Comparison of ENCODE assay signal across 8 cellular contexts in the genomic region with DNA sequence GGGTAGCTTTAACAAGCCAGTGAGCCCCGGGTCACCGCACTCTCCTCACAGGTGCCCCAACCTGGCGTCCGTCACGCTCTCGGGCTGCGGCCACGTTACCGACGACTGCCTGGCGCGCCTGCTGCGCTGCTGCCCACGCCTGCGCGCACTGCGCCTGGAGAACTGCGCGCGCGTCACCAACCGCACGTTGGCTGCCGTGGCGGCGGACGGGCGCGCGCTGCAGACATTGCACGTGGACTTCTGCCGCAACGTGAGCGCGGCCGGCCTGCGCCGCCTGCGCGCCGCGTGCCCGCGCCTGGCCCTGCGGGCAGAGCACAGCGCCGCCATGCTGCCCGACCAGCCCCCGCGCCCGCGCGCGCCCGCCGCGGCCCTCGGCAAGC. TPM values are rescaled to one million over a fixed set of nuclear protein-coding genes. Genes with fewer than 3 reads are reported as not detected.
DNase-seq lines count a peak whose midpoint lies in the region; ATAC-seq and TF ChIP-seq lines count a peak whose summit lies in the region.

No MANE protein-coding gene starts in this region.

- H3K27me3 Mint-ChIP-seq in activated CD4-positive, alpha-beta T cell treated with anti-CD3 and anti-CD28 coated beads, Interleukin-2, amount 10 ng/mL, durations not matched to agents 24 days and 14 days: no peaks in the 10 kb centered on the region

- peak overlapping the region; percentile 88 to 98 for H3K27ac ChIP-seq in liver (ENCODE audit: low read depth in 1 of 2, low read length in 2 of 2)

- no peaks in the 10 kb centered on the region for H3K36me3 Mint-ChIP-seq in activated CD4-positive, alpha-beta T cell treated with anti-CD3 and anti-CD28 coated beads, Interleukin-2, amount 10 ng/mL, durations not matched to agents 24 days and 14 days (ENCODE audit: low read depth)

- peak overlapping the region; percentile 81 for H3K4me3 ChIP-seq in BJ (ENCODE audit: low read depth, low read length)
- peak overlapping the region; percentile 60 to 75 (median 66) for H3K4me3 ChIP-seq in liver (ENCODE audit: low read depth in 1 of 3, low read length in 3 of 3)

- under 1% methylated on average over 58 of the region's 58 CpGs for WGBS in liver

- H3K27ac Mint-ChIP-seq in activated CD4-positive, alpha-beta T cell treated with anti-CD3 and anti-CD28 coated beads, Interleukin-2, amount 10 ng/mL, durations not matched to agents 24 days and 14 days: peak overlapping the region; percentile 91

- H3K27me3 ChIP-seq in BJ (ENCODE audit: control insufficient read depth, insufficient read depth, low read length): no peaks in the 10 kb centered on the region
- no peaks in the 10 kb centered on the region for H3K27me3 ChIP-seq in liver (ENCODE audit: control insufficient read depth in 4 of 4, insufficient read depth in 4 of 4, low read length in 3 of 4)

- peaks cover 49% of the 10 kb centered on the region for H3K4me1 Mint-ChIP-seq in activated CD4-positive, alpha-beta T cell treated with anti-CD3 and anti-CD28 coated beads, Interleukin-2, amount 10 ng/mL, durations not matched to agents 24 days and 14 days

- H3K9me3 ChIP-seq in liver (ENCODE audit: control insufficient read depth in 4 of 4, low read length in 3 of 4): no peaks in the 10 kb centered on the region

- peaks cover 0 to 25% (median 17%) of the 10 kb centered on the region in 4 donors for H3K4me1 ChIP-seq in liver (ENCODE audit: control insufficient read depth in 4 of 4, insufficient read depth in 4 of 4, low read length in 3 of 4)

- H3K36me3 ChIP-seq in BJ (ENCODE audit: control insufficient read depth, insufficient read depth, low read length) (peaks cover 2% of the 10 kb centered on the region), liver (ENCODE audit: control insufficient read depth in 4 of 4, insufficient read depth in 3 of 4, low read depth in 1 of 4, low read length in 3 of 4) (no peaks in the 10 kb centered on the region)

- ATAC-seq in HG03354 (IDR thresholded peaks at IDR 0.05; ENCODE audit: poor library complexity, severe bottlenecking, unreplicated experiment): peak; percentile 78

- intact Hi-C loops in activated CD4-positive, alpha-beta T cell treated with anti-CD3 and anti-CD28 coated beads, Interleukin-2, amount 10 ng/mL, durations not matched to agents 24 days and 14 days (cut with micrococcal nuclease): loop anchor here (1.0 to 5.0 kb wide), 4 partner anchors 95 to 492 kb away; partner anchors contain the start of gene CIAO2A

- no peak for TF ChIP-seq RAD21 in liver (IDR thresholded peaks at IDR 0.05)

- CTCF ChIA-PET in BJ (lab: Yijun Ruan, JAX): interaction anchor here (0.6 to 1.9 kb wide), 5 partner anchors 10 to 351 kb away, joined by 3 to 8 read pairs (median 3); no protein-coding TSS in a partner anchor

- H3K4me3 Mint-ChIP-seq in activated CD4-positive, alpha-beta T cell treated with anti-CD3 and anti-CD28 coated beads, Interleukin-2, amount 10 ng/mL, durations not matched to agents 24 days and 14 days: peak overlapping the region; percentile 93

- POLR2A ChIA-PET in BJ (lab: Charles Lee): interaction anchor here (0.7 kb wide), 1 partner anchor 95 kb away, joined by 3 read pairs; no protein-coding TSS in a partner anchor

- TF ChIP-seq POLR2A in GM19099 (IDR thresholded peaks at IDR 0.05; ENCODE audit: extremely low read depth, insufficient read length, low read depth): peak; percentile 90

- no peaks in the 10 kb centered on the region for H3K9me3 Mint-ChIP-seq in activated CD4-positive, alpha-beta T cell treated with anti-CD3 and anti-CD28 coated beads, Interleukin-2, amount 10 ng/mL, durations not matched to agents 24 days and 14 days

- peak overlapping the region; percentile 34 to 86 for H3K9ac ChIP-seq in liver (ENCODE audit: low read depth in 1 of 2, low read length in 2 of 2)

- no peak for TF ChIP-seq CTCF in BJ (IDR thresholded peaks at IDR 0.05; ENCODE audit: insufficient read depth, low read depth, low read length)
- peak; percentile 32 for TF ChIP-seq CTCF in liver (IDR thresholded peaks at IDR 0.05; ENCODE audit: low read depth, low read length, missing input control)

- peak; percentile 67 for DNase-seq in BJ (ENCODE audit: low read depth)
- DNase-seq in NCI-H460 (ENCODE audit: extremely low read depth, low read depth): peak; percentile 88
- peak; percentile 97 for DNase-seq in activated CD4-positive, alpha-beta T cell treated with anti-CD3 and anti-CD28 coated beads, Interleukin-2, amount 10 ng/mL, durations not matched to agents 24 days and 14 days
- peak; percentile 84 for DNase-seq in dedifferentiated amniotic fluid mesenchymal stem cell (ENCODE audit: extremely low spot score)
- DNase-seq in stimulated activated CD4-positive, alpha-beta T cell treated with anti-CD3 and anti-CD28 coated beads, Interleukin-2, amount 100 ng/mL, for 48 hours: peak; percentile 88

TF ChIP-seq in liver, 16 proteins besides CTCF, POLR2A, EP300 and RAD21:
- TF ChIP-seq MAX (IDR thresholded peaks at IDR 0.05) (peak; percentile 12), JUND (IDR thresholded peaks at IDR 0.05) (no peak), ZBTB33 (IDR thresholded peaks at IDR 0.05) (no peak), GABPA (IDR thresholded peaks at IDR 0.05 in 1 of 2, conservative IDR thresholded peaks at IDR 0.05 in 1 of 2) (no peak), YY1 (IDR thresholded peaks at IDR 0.05) (peak; percentile 5), RXRA (IDR thresholded peaks at IDR 0.05) (peak; percentile 45 to 54), HNF4G (IDR thresholded peaks at IDR 0.05) (no peak), HNF4A (conservative IDR thresholded peaks at IDR 0.05) (no peak)

RNA-seq across cellular contexts. Expression of gene FBXL22, which starts 3.4 kb away (rescaled TPM):
- polyA plus RNA-seq in BJ (2011; rRNA removed): 1.5 and 3.8 TPM in 2 replicates
- 1.4 and 1.7 TPM in 2 replicates for polyA minus RNA-seq in BJ (2011; rRNA and poly(A)+ RNA removed)
- not detected in 2 replicates for total RNA-seq in NCI-H460 (2014; rRNA removed; shearing (Covaris generic))
- polyA plus RNA-seq in NCI-H460 (2014; cell fraction: nucleus; rRNA removed): not detected in 2 replicates
- total RNA-seq in activated CD4-positive, alpha-beta T cell treated with anti-CD3 and anti-CD28 coated beads, Interleukin-2, amount 10 ng/mL, durations not matched to agents 24 days and 14 days: 0.80 and 1.3 TPM in 2 replicates
- total RNA-seq in liver: under 1 TPM; 0.19 to 0.25 TPM
- under 1 TPM; 0.18 to 0.29 TPM for polyA plus RNA-seq in liver

Comparison
In these comparisons a context has a peak if more than half of its experiments do, and no peak if none do; other contexts are left out.
1. Peak in every context shown above with its lines: DNase-seq, ATAC-seq, H3K4me3 ChIP-seq and H3K27ac ChIP-seq.